1 cellular context compared by ENCODE assay signal in genomic region chr10:8767616-8768015, GRCh38.
TF ChIP-seq lines count a peak whose summit lies in the region.

No MANE protein-coding gene starts in this region.

TF ChIP-seq in GM12878, 131 proteins besides CTCF, POLR2A, EP300 and RAD21 (continued from another document):
- TF ChIP-seq MAX (IDR thresholded peaks at IDR 0.05; ENCODE audit: low read depth, low read length), result no peak
- TF ChIP-seq HCFC1 (IDR thresholded peaks at IDR 0.05; ENCODE audit: low read length), result no peak
- TF ChIP-seq USF1 (IDR thresholded peaks at IDR 0.05; ENCODE audit: borderline replicate concordance, extremely low read length, insufficient read depth, low read depth, low read length), result no peak
- TF ChIP-seq RCOR1 (conservative IDR thresholded peaks at IDR 0.05; ENCODE audit: low read depth, low read length), result no peak
- TF ChIP-seq KDM1A (IDR thresholded peaks at IDR 0.05; ENCODE audit: borderline replicate concordance), result no peak
- no peak for TF ChIP-seq PAX8 (IDR thresholded peaks at IDR 0.05)
- no peak for TF ChIP-seq RBBP5 (conservative IDR thresholded peaks at IDR 0.05)
- no peak for TF ChIP-seq RAD51 (IDR thresholded peaks at IDR 0.05)
